In the genomic region with DNA sequence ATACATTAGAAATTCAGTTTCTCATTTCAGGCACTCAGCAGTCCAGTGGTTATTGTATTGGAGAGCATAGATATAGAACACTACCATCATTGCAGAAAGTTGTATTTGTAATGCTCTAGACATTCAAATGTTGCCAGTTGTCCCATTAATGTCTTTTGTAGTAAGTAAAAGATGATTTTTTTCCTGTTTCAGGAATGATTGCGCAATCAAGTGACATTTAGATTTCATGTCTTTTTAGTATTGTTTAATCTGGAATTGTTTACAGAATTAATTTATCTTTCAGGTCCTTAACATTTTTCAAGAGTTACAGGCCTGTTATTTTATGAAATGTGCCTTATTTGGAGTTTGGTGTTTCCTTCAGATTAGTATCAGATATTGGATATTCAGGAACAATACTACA, we compare ENCODE assay signal across 19 cellular contexts.
A peak's percentile ranks its signal among the peaks of the same experiment; 100 is the strongest.
DNase-seq lines count a peak whose midpoint lies in the region; ATAC-seq, FAIRE-seq and TF ChIP-seq lines count a peak whose summit lies in the region.
"Had no signal": no experiment of that assay in that cellular context is flagged by ENCODE, and none has a peak within 500 bp of the region (broad histone marks: within the 10 kb centered on the region; RNA-seq: fewer than 3 reads in every experiment).

No MANE protein-coding gene starts in this region.

- H3K4me3 ChIP-seq in HepG2 (replicated peaks in 1 of 3; ENCODE audit: insufficient read depth in 1 of 3, low read depth in 2 of 3, low read length in 3 of 3) (no peak overlapping the region), right lobe of liver (no peak overlapping the region), cardiac fibroblast (replicated peaks in 1 of 2; ENCODE audit: low read depth in 2 of 2, low read length in 2 of 2) (no peak overlapping the region), fibroblast of the aortic adventitia (ENCODE audit: low read depth, low read length) (no peak overlapping the region)
- H3K4me3 ChIP-seq: SJCRH30 had no signal

- TF ChIP-seq POLR2A in HepG2 (IDR thresholded peaks at IDR 0.05; ENCODE audit: insufficient read depth in 1 of 2, low read depth in 2 of 2, low read length in 2 of 2), result no peak
- no peak for TF ChIP-seq POLR2A in right lobe of liver (IDR thresholded peaks at IDR 0.05)

- H3K4me2 ChIP-seq in HepG2 (ENCODE audit: low read depth, low read length), result no peak overlapping the region

- in situ Hi-C loops in HepG2 (cut with HindIII; ENCODE audit: extremely low pct_ligation_motif_present, low pct_unique_long_range_greater_than_20kb), result no loop called here

- H2AFZ ChIP-seq in HepG2 (ENCODE audit: low read length), result no peak overlapping the region

- TF ChIP-seq EP300 in HepG2 (IDR thresholded peaks at IDR 0.05; ENCODE audit: low read depth in 2 of 2, low read length in 2 of 2) (no peak), HepG2 (CRISPR knock-in tag; IDR thresholded peaks at IDR 0.05; ENCODE audit: borderline replicate concordance) (no peak)

- no peaks in the 10 kb centered on the region for H3K4me1 ChIP-seq in HepG2 (ENCODE audit: insufficient read depth, low read length)
- H3K4me1 ChIP-seq in right lobe of liver, result no peaks in the 10 kb centered on the region

- WGBS in HepG2 (ENCODE audit: low lambda C conversion rate), result 10% methylated on average over 1 of the region's 1 CpG
- 82% methylated on average over 1 of the region's 1 CpG for WGBS in right lobe of liver (ENCODE audit: insufficient coverage, low coverage, low lambda C conversion rate, missing lambda C conversion rate)

- POLR2A ChIA-PET in HepG2 (lab: Yijun Ruan, JAX), result no interaction called here

- CTCF ChIA-PET in HepG2 (lab: Yijun Ruan, JAX; ENCODE audit: low intra/inter-chr PET ratio, low total read pairs), result no interaction called here

- no peak for ATAC-seq in HepG2
- no peak for ATAC-seq in right lobe of liver
- no peak for ATAC-seq in HG03442 (IDR thresholded peaks at IDR 0.05; ENCODE audit: unreplicated experiment)
- ATAC-seq in GM19467 (IDR thresholded peaks at IDR 0.05; ENCODE audit: unreplicated experiment), result no peak

- FAIRE-seq in HepG2 (lab: Jason Lieb, UNC), result peak; percentile 21
- FAIRE-seq: GM12892 had no signal

- H3K27me3 ChIP-seq in HepG2 (ENCODE audit: control insufficient read depth in 1 of 2, insufficient read depth in 2 of 2, low read length in 2 of 2) (no peaks in the 10 kb centered on the region), right lobe of liver (no peaks in the 10 kb centered on the region)
- H3K27me3 ChIP-seq: SJCRH30 had no signal

- no TSS peak for BruUV-seq in HepG2 (replicated peaks; lab: Mats Ljungman, UMichigan)

- H3K9me3 ChIP-seq in HepG2 (ENCODE audit: low read length) (no peaks in the 10 kb centered on the region), right lobe of liver (no peaks in the 10 kb centered on the region)

- no peak for DNase-seq in HepG2 (ENCODE audit: low spot score)
- DNase-seq in right lobe of liver, result no peak
- peak; percentile 38 to 43 for DNase-seq in cardiac fibroblast (ENCODE audit: low read depth in 2 of 2)
- DNase-seq in fibroblast of the aortic adventitia (ENCODE audit: low read depth), result peak; percentile 50
- no peak for DNase-seq in NCI-H2029 treated with DMSO at 0.1 percent for 48 hours (lab: John Stamatoyannopoulos, UW)
- no peak for DNase-seq in 8988T
- DNase-seq: AML-193; CD4-positive, CD25-positive, alpha-beta regulatory T cell; HFFc6; MV-4-11; NCI-H1417 treated with DMSO at 0.1 percent for 48 hours; NCI-H2081 treated with DMSO at 0.1 percent for 48 hours; NCI-H226; NCI-H526 treated with DMSO at 0.1 percent for 48 hours; RPMI8226; SJCRH30 had no signal

- no peaks in the 10 kb centered on the region for H3K79me2 ChIP-seq in HepG2 (ENCODE audit: insufficient read depth, low read length)

- no peak for TF ChIP-seq RAD21 in HepG2 (CRISPR knock-in tag; IDR thresholded peaks at IDR 0.05)

- no peaks in the 10 kb centered on the region for H3K36me3 ChIP-seq in HepG2 (replicated peaks in 1 of 2; ENCODE audit: control insufficient read depth in 1 of 2, insufficient read depth in 2 of 2, low read length in 2 of 2)
- H3K36me3 ChIP-seq in right lobe of liver, result no peaks in the 10 kb centered on the region
- H3K36me3 ChIP-seq: SJCRH30 had no signal

- intact Hi-C loops in HepG2 (cut with micrococcal nuclease; ENCODE audit: unreplicated experiment) (no loop called here), right lobe of liver (cut with DNase I) (no loop called here)

- H4K20me1 ChIP-seq in HepG2 (ENCODE audit: insufficient read depth, low read length), result no peaks in the 10 kb centered on the region

- H3K27ac ChIP-seq in HepG2 (ENCODE audit: extremely low read length, insufficient read depth, low read length), result no peak overlapping the region
- no peak overlapping the region for H3K27ac ChIP-seq in right lobe of liver
- H3K27ac ChIP-seq: SJCRH30 had no signal

- no peak overlapping the region for H3K9ac ChIP-seq in HepG2 (ENCODE audit: insufficient read depth, low read depth, low read length)

- TF ChIP-seq CTCF in HepG2 (CRISPR knock-in tag; IDR thresholded peaks at IDR 0.05) (no peak), right lobe of liver (IDR thresholded peaks at IDR 0.05) (no peak), cardiac fibroblast (IDR thresholded peaks at IDR 0.05; ENCODE audit: low read depth, low read length) (no peak), fibroblast of the aortic adventitia (IDR thresholded peaks at IDR 0.05; ENCODE audit: insufficient read depth, low read length) (no peak)

TF ChIP-seq in HepG2, 621 proteins besides CTCF, POLR2A, EP300 and RAD21 (continues in another document):
- TF ChIP-seq PRDM15 (CRISPR knock-in tag; IDR thresholded peaks at IDR 0.05) (no peak), SMC3 (IDR thresholded peaks at IDR 0.05; ENCODE audit: low read length) (peak; percentile 22; the same call in 1 of the 2 replicates), CEBPB (IDR thresholded peaks at IDR 0.05; ENCODE audit: borderline replicate concordance, low read depth, low read length) (peak; percentile 97), ZFP90 (CRISPR knock-in tag; IDR thresholded peaks at IDR 0.05; ENCODE audit: borderline replicate concordance) (no peak), CEBPG (CRISPR knock-in tag; IDR thresholded peaks at IDR 0.05) (peak; percentile 91)
- TF ChIP-seq, protein P1, sequence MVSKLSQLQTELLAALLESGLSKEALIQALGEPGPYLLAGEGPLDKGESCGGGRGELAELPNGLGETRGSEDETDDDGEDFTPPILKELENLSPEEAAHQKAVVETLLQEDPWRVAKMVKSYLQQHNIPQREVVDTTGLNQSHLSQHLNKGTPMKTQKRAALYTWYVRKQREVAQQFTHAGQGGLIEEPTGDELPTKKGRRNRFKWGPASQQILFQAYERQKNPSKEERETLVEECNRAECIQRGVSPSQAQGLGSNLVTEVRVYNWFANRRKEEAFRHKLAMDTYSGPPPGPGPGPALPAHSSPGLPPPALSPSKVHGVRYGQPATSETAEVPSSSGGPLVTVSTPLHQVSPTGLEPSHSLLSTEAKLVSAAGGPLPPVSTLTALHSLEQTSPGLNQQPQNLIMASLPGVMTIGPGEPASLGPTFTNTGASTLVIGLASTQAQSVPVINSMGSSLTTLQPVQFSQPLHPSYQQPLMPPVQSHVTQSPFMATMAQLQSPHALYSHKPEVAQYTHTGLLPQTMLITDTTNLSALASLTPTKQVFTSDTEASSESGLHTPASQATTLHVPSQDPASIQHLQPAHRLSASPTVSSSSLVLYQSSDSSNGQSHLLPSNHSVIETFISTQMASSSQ (IDR thresholded peaks at IDR 0.05; ENCODE audit: low read depth), result no peak
- TF ChIP-seq, protein P1 (CRISPR knock-in tag; IDR thresholded peaks at IDR 0.05; ENCODE audit: borderline replicate concordance), result no peak

Comparison
In these comparisons a context has a peak if more than half of its experiments do, and no peak if none do; other contexts are left out.
1. DNase-seq: peak in cardiac fibroblast (2 of 2) and fibroblast of the aortic adventitia (single experiment); none in HepG2 (single experiment), right lobe of liver (0 of 3), NCI-H2029 treated with DMSO at 0.1 percent for 48 hours (single experiment) and 8988T (single experiment).